Comparison of ENCODE assay signal across 11 cellular contexts in genomic region chr1:91555074-91555730, GRCh38. TPM values are rescaled to one million over a fixed set of nuclear protein-coding genes. Genes with fewer than 3 reads are reported as not detected.
DNase-seq lines count a peak whose midpoint lies in the region; ATAC-seq and TF ChIP-seq lines count a peak whose summit lies in the region.
"Had no signal": no experiment of that assay in that cellular context is flagged by ENCODE, and none has a peak within 500 bp of the region (broad histone marks: within the 10 kb centered on the region; RNA-seq: fewer than 3 reads in every experiment).

No MANE protein-coding gene starts in this region.

- no peaks in the 10 kb centered on the region for H3F3A ChIP-seq in SK-N-SH (replicated peaks; ENCODE audit: insufficient read depth)

- no peaks in the 10 kb centered on the region for H4K20me1 ChIP-seq in SK-N-SH (ENCODE audit: insufficient read depth)

- no peak for ATAC-seq in SK-N-SH treated with all-trans-retinoic acid at 6 μM for 48 hours
- no peak for ATAC-seq in GM18519 (IDR thresholded peaks at IDR 0.05; ENCODE audit: low FRiP score, unreplicated experiment)
- ATAC-seq: A549 had no signal

- no peaks in the 10 kb centered on the region for H3K9me3 ChIP-seq in SK-N-SH
- H3K9me3 ChIP-seq: A549, psoas muscle had no signal

- H3K36me3 Mint-ChIP-seq in endothelial cell (ENCODE audit: low read depth, unreplicated experiment) (no peaks in the 10 kb centered on the region), osteocyte (ENCODE audit: unreplicated experiment) (no peaks in the 10 kb centered on the region)

- peak overlapping the region; percentile 18; the same call in 1 of the 2 replicates for H2AFZ ChIP-seq in SK-N-SH (ENCODE audit: low read depth)

- no peak overlapping the region for H3K4me2 ChIP-seq in SK-N-SH
- H3K4me2 ChIP-seq: A549 had no signal

- H3K27ac ChIP-seq in SK-N-SH (ENCODE audit: low read depth in 2 of 2, low read length in 1 of 2) (no peak overlapping the region), RWPE1 (no peak overlapping the region)
- H3K27ac ChIP-seq: psoas muscle had no signal

- H3K4me3 ChIP-seq in SK-N-SH (ENCODE audit: low read depth in 2 of 2, low read length in 1 of 2): no peak overlapping the region
- H3K4me3 ChIP-seq: A549, psoas muscle had no signal

- H3K4me3 Mint-ChIP-seq in endothelial cell (ENCODE audit: unreplicated experiment) (no peak overlapping the region), osteocyte (ENCODE audit: unreplicated experiment) (no peak overlapping the region)

- CTCF ChIA-PET in SK-N-SH (lab: Yijun Ruan, JAX): interaction anchor here (0.7 kb wide), 1 partner anchor 49 kb away, joined by 3 read pairs; no protein-coding TSS in a partner anchor
- CTCF ChIA-PET in RWPE1 (lab: Yijun Ruan, JAX): no interaction called here

- peak; percentile 17; the same call in 1 of the 2 replicates for TF ChIP-seq RAD21 in SK-N-SH (IDR thresholded peaks at IDR 0.05; ENCODE audit: low read length)

- no peaks in the 10 kb centered on the region for H3K79me2 ChIP-seq in SK-N-SH (ENCODE audit: insufficient read depth)

- no peak overlapping the region for H3K9ac ChIP-seq in SK-N-SH

- POLR2A ChIA-PET in SK-N-SH (lab: Yijun Ruan, JAX): no interaction called here
- POLR2A ChIA-PET in RWPE1 (lab: Yijun Ruan, JAX; ENCODE audit: low non-redundant PET): no interaction called here

- no peaks in the 10 kb centered on the region for H3K36me3 ChIP-seq in SK-N-SH (replicated peaks in 1 of 2; ENCODE audit: control insufficient read depth in 1 of 2, insufficient read depth in 2 of 2, low read length in 1 of 2)

- H3K27me3 Mint-ChIP-seq in endothelial cell (ENCODE audit: unreplicated experiment) (no peaks in the 10 kb centered on the region), osteocyte (ENCODE audit: unreplicated experiment) (no peaks in the 10 kb centered on the region)

- DNase-seq in SK-N-SH (no peak), RWPE1 (ENCODE audit: low spot score) (peak; percentile 12), endothelial cell (ENCODE audit: low spot score) (no peak), osteocyte (ENCODE audit: extremely low spot score, unreplicated experiment) (no peak), NAMALWA (ENCODE audit: low spot score) (no peak), NCI-H345 (lab: John Stamatoyannopoulos, UW) (no peak)
- DNase-seq: psoas muscle, SIG-M5 had no signal

- H3K9me2 ChIP-seq in SK-N-SH: no peaks in the 10 kb centered on the region

- 22% methylated on average over 7 of the region's 7 CpGs for WGBS in SK-N-SH (ENCODE audit: low lambda C conversion rate)

- H3K4me1 ChIP-seq in SK-N-SH (ENCODE audit: control insufficient read depth in 1 of 2, insufficient read depth in 2 of 2, low read depth in 1 of 2, low read length in 1 of 2): peaks cover 0 to 10% of the 10 kb centered on the region in 2 experiments; a peak in 1 of 4 replicates

- TF ChIP-seq CTCF in SK-N-SH (IDR thresholded peaks at IDR 0.05): peak; percentile 18; the same call in 1 of the 2 replicates
- no peak for TF ChIP-seq CTCF in RWPE1 (conservative IDR thresholded peaks at IDR 0.05; ENCODE audit: low read depth)
- no peak for TF ChIP-seq CTCF in endothelial cell (IDR thresholded peaks at IDR 0.05; ENCODE audit: unreplicated experiment)
- TF ChIP-seq CTCF in osteocyte (IDR thresholded peaks at IDR 0.05): peak; percentile 36

- H3K27ac Mint-ChIP-seq in endothelial cell (ENCODE audit: unreplicated experiment) (peak overlapping the region; percentile 70), osteocyte (ENCODE audit: unreplicated experiment) (no peak overlapping the region)

- no peak for TF ChIP-seq EP300 in SK-N-SH (IDR thresholded peaks at IDR 0.05; ENCODE audit: borderline replicate concordance in 1 of 2, low read depth in 1 of 2, low read length in 1 of 2)

- H3K27me3 ChIP-seq in SK-N-SH (ENCODE audit: insufficient read depth): no peaks in the 10 kb centered on the region

- no peaks in the 10 kb centered on the region for H3K9me3 Mint-ChIP-seq in endothelial cell (ENCODE audit: unreplicated experiment)
- H3K9me3 Mint-ChIP-seq in osteocyte (ENCODE audit: unreplicated experiment): no peaks in the 10 kb centered on the region

- H3K4me1 Mint-ChIP-seq in endothelial cell (ENCODE audit: unreplicated experiment) (peaks cover 54% of the 10 kb centered on the region), osteocyte (ENCODE audit: unreplicated experiment) (peaks cover 34% of the 10 kb centered on the region)

TF ChIP-seq in SK-N-SH, 30 proteins besides CTCF, POLR2A, EP300 and RAD21 (continues in another document):
- TF ChIP-seq NRF1 (IDR thresholded peaks at IDR 0.05; ENCODE audit: low read depth, low read length) (no peak), RFX5 (IDR thresholded peaks at IDR 0.05; ENCODE audit: low read length) (no peak), MEF2A (IDR thresholded peaks at IDR 0.05; ENCODE audit: borderline replicate concordance, low read depth) (no peak), RCOR1 (IDR thresholded peaks at IDR 0.05; ENCODE audit: low read length) (no peak), TCF12 (IDR thresholded peaks at IDR 0.05) (no peak), TEAD4 (IDR thresholded peaks at IDR 0.05; ENCODE audit: borderline replicate concordance, insufficient read depth) (no peak), USF1 (IDR thresholded peaks at IDR 0.05; ENCODE audit: borderline replicate concordance, low read depth) (no peak), CHD2 (IDR thresholded peaks at IDR 0.05; ENCODE audit: low read length, partially characterized antibody) (no peak), EZH2phosphoT487 (IDR thresholded peaks at IDR 0.05; ENCODE audit: borderline replicate concordance, low read depth) (no peak), MAX (IDR thresholded peaks at IDR 0.05; ENCODE audit: low read depth) (no peak), FOXM1 (IDR thresholded peaks at IDR 0.05; ENCODE audit: low read depth) (no peak), FOXJ3 (CRISPR knock-in tag; IDR thresholded peaks at IDR 0.05) (no peak), JUND (IDR thresholded peaks at IDR 0.05) (no peak), TAF1 (IDR thresholded peaks at IDR 0.05; ENCODE audit: borderline replicate concordance, low read depth, low read length) (no peak)

TF ChIP-seq in SK-N-SH treated with all-trans-retinoic acid at 6 μM for 48 hours, 23 proteins besides CTCF, POLR2A, EP300 and RAD21:
- TF ChIP-seq CSDC2 (CRISPR knock-in tag; IDR thresholded peaks at IDR 0.05) (no peak), ZFP30 (CRISPR knock-in tag; IDR thresholded peaks at IDR 0.05) (no peak), PATZ1 (CRISPR knock-in tag; IDR thresholded peaks at IDR 0.05; ENCODE audit: borderline replicate concordance) (no peak), ZC3H10 (CRISPR knock-in tag; IDR thresholded peaks at IDR 0.05) (no peak), RARB (CRISPR knock-in tag; IDR thresholded peaks at IDR 0.05) (no peak)

RNA-seq across cellular contexts. Expression of gene CDC7, which starts 54.6 kb away (rescaled TPM):
- polyA plus RNA-seq in SK-N-SH (2012; rRNA removed): 2.6 TPM in 2 replicates
- polyA plus RNA-seq in SK-N-SH (2012; cell fraction: cytosol; rRNA removed): 3.0 and 3.6 TPM in 2 replicates
- polyA plus RNA-seq in SK-N-SH (2012; cell fraction: nucleus; rRNA removed): 4.1 and 7.0 TPM in 2 replicates
- 21.3 TPM for total RNA-seq in endothelial cell (ENCODE audit: unreplicated experiment)
- total RNA-seq in osteocyte: 4.3 and 6.6 TPM in 2 replicates

Comparison
In these comparisons a context has a peak if more than half of its experiments do, and no peak if none do; other contexts are left out.
1. CTCF ChIP-seq: peak in SK-N-SH (single experiment) and osteocyte (single experiment); none in RWPE1 (single experiment) and endothelial cell (single experiment).